1 cellular context compared by ENCODE assay signal in genomic region chrX:23766650-23767551, GRCh38.
TF ChIP-seq lines count a peak whose summit lies in the region.

No MANE protein-coding gene starts in this region.

TF ChIP-seq in WTC11, 78 proteins besides CTCF, POLR2A, EP300 and RAD21 (continued from another document):
- TF ChIP-seq HMGXB4 (CRISPR knock-in tag; IDR thresholded peaks at IDR 0.05) (no peak), ZNF396 (CRISPR knock-in tag; IDR thresholded peaks at IDR 0.05; ENCODE audit: borderline replicate concordance) (no peak), CREB1 (CRISPR knock-in tag; IDR thresholded peaks at IDR 0.05) (no peak), PRRX2 (CRISPR knock-in tag; IDR thresholded peaks at IDR 0.05) (no peak), EMX1 (CRISPR knock-in tag; IDR thresholded peaks at IDR 0.05) (no peak), FOXP1 (CRISPR knock-in tag; IDR thresholded peaks at IDR 0.05; ENCODE audit: borderline replicate concordance) (no peak), NFYB (CRISPR knock-in tag; conservative IDR thresholded peaks at IDR 0.05; ENCODE audit: low read depth) (no peak), JUN (CRISPR knock-in tag; IDR thresholded peaks at IDR 0.05) (no peak), SP1 (CRISPR knock-in tag; conservative IDR thresholded peaks at IDR 0.05) (no peak), ATF3 (CRISPR knock-in tag; conservative IDR thresholded peaks at IDR 0.05) (no peak), NR2C2 (CRISPR knock-in tag; IDR thresholded peaks at IDR 0.05) (no peak), ZNF512 (CRISPR knock-in tag; IDR thresholded peaks at IDR 0.05; ENCODE audit: borderline replicate concordance) (no peak), OVOL2 (CRISPR knock-in tag; IDR thresholded peaks at IDR 0.05; ENCODE audit: borderline replicate concordance) (no peak), RORB (CRISPR knock-in tag; IDR thresholded peaks at IDR 0.05) (no peak), ERG (CRISPR knock-in tag; IDR thresholded peaks at IDR 0.05) (no peak)
